17 cellular contexts compared by ENCODE assay signal in genomic region chrX:29488919-29489318, GRCh38.
DNase-seq lines count a peak whose midpoint lies in the region; ATAC-seq and TF ChIP-seq lines count a peak whose summit lies in the region.
"Had no signal": no experiment of that assay in that cellular context is flagged by ENCODE, and none has a peak within 500 bp of the region (broad histone marks: within the 10 kb centered on the region; RNA-seq: fewer than 3 reads in every experiment).

No MANE protein-coding gene starts in this region.

- H3K4me2 ChIP-seq in Karpas-422 (ENCODE audit: low read depth, low read length, poor library complexity, severe bottlenecking), result no peak overlapping the region
- H3K4me2 ChIP-seq: PC-9 had no signal

- peak overlapping the region; percentile 58 for H3K27ac Mint-ChIP-seq in dendritic cell treated with granulocyte-macrophage colony-stimulating factor and Interleukin-4, amounts not matched to agents 40 ng/mL and 50 ng/mL, for 4 days
- H3K27ac Mint-ChIP-seq: memory B cell, T-helper 17 cell had no signal

- no peak overlapping the region for H2AFZ ChIP-seq in Karpas-422 (ENCODE audit: low read length)
- H2AFZ ChIP-seq: PC-9 had no signal

- H3K9me3 ChIP-seq in Karpas-422 (ENCODE audit: low read length) (peaks cover 10% of the 10 kb centered on the region; the same call in 1 of the 2 replicates), gastrocnemius medialis (no peaks in the 10 kb centered on the region)

- H3K4me1 Mint-ChIP-seq in dendritic cell treated with granulocyte-macrophage colony-stimulating factor and Interleukin-4, amounts not matched to agents 40 ng/mL and 50 ng/mL, for 4 days (ENCODE audit: low read depth), result peaks cover 23% of the 10 kb centered on the region
- H3K4me1 Mint-ChIP-seq: memory B cell, T-helper 17 cell had no signal

- no peaks in the 10 kb centered on the region for H3K36me3 Mint-ChIP-seq in dendritic cell treated with granulocyte-macrophage colony-stimulating factor and Interleukin-4, amounts not matched to agents 40 ng/mL and 50 ng/mL, for 4 days (ENCODE audit: low read depth)
- H3K36me3 Mint-ChIP-seq: memory B cell had no signal

- no peak for DNase-seq in Karpas-422
- no peak for DNase-seq in gastrocnemius medialis
- DNase-seq: activated CD4-positive, alpha-beta T cell treated with anti-CD3 and anti-CD28 coated beads for 48 hours; dorsolateral prefrontal cortex; NCI-H2171 treated with DMSO at 0.1 percent for 48 hours; occipital lobe; PC-9; T-helper 17 cell had no signal

- H3K27me3 ChIP-seq in Karpas-422 (ENCODE audit: low read length) (no peaks in the 10 kb centered on the region), gastrocnemius medialis (no peaks in the 10 kb centered on the region)

- no peaks in the 10 kb centered on the region for H3K36me3 ChIP-seq in Karpas-422 (ENCODE audit: insufficient read depth, low read length)
- no peaks in the 10 kb centered on the region for H3K36me3 ChIP-seq in gastrocnemius medialis

- no peak for TF ChIP-seq CTCF in gastrocnemius medialis (IDR thresholded peaks at IDR 0.05 in 4 of 5, conservative IDR thresholded peaks at IDR 0.05 in 1 of 5)

- no peaks in the 10 kb centered on the region for H3K9me3 Mint-ChIP-seq in dendritic cell treated with granulocyte-macrophage colony-stimulating factor and Interleukin-4, amounts not matched to agents 40 ng/mL and 50 ng/mL, for 4 days

- H3K27me3 Mint-ChIP-seq in dendritic cell treated with granulocyte-macrophage colony-stimulating factor and Interleukin-4, amounts not matched to agents 40 ng/mL and 50 ng/mL, for 4 days, result no peaks in the 10 kb centered on the region
- H3K27me3 Mint-ChIP-seq: memory B cell, T-helper 17 cell had no signal

- H3K27ac ChIP-seq in Karpas-422 (ENCODE audit: low read length) (no peak overlapping the region), gastrocnemius medialis (no peak overlapping the region)
- H3K27ac ChIP-seq: C4-2B, PC-9, skin epidermis had no signal

- H3K4me1 ChIP-seq in Karpas-422 (ENCODE audit: low read length) (no peaks in the 10 kb centered on the region), gastrocnemius medialis (no peaks in the 10 kb centered on the region)

- ATAC-seq in GM18517 (IDR thresholded peaks at IDR 0.05; ENCODE audit: unreplicated experiment) (peak; percentile 58), GM21717 (IDR thresholded peaks at IDR 0.05; ENCODE audit: unreplicated experiment) (peak; percentile 35), HG03520 (IDR thresholded peaks at IDR 0.05; ENCODE audit: unreplicated experiment) (peak; percentile 43), GM19452 (IDR thresholded peaks at IDR 0.05; ENCODE audit: unreplicated experiment) (no peak), gastrocnemius medialis (no peak)
- ATAC-seq: HCT116, T-helper 17 cell had no signal

- no peak for TF ChIP-seq POLR2A in gastrocnemius medialis (IDR thresholded peaks at IDR 0.05)

- H3K9me2 ChIP-seq in Karpas-422 (replicated peaks; ENCODE audit: insufficient read depth, low read length), result no peaks in the 10 kb centered on the region

- no peaks in the 10 kb centered on the region for H4K20me1 ChIP-seq in Karpas-422 (ENCODE audit: insufficient read depth, low read depth, low read length)

- no peak overlapping the region for H3K4me3 ChIP-seq in Karpas-422 (ENCODE audit: low read length)
- H3K4me3 ChIP-seq in gastrocnemius medialis, result no peak overlapping the region
- H3K4me3 ChIP-seq: dorsolateral prefrontal cortex, PC-9, skin epidermis had no signal

- H3K4me3 Mint-ChIP-seq in dendritic cell treated with granulocyte-macrophage colony-stimulating factor and Interleukin-4, amounts not matched to agents 40 ng/mL and 50 ng/mL, for 4 days, result no peak overlapping the region
- H3K4me3 Mint-ChIP-seq: memory B cell, T-helper 17 cell had no signal

- no peaks in the 10 kb centered on the region for H3K79me2 ChIP-seq in Karpas-422 (ENCODE audit: low read length)

- H3K9ac ChIP-seq in Karpas-422 (ENCODE audit: low read length), result no peak overlapping the region

- intact Hi-C loops in dendritic cell treated with granulocyte-macrophage colony-stimulating factor and Interleukin-4, amounts not matched to agents 40 ng/mL and 50 ng/mL, for 4 days (cut with micrococcal nuclease), result no loop called here
- intact Hi-C loops in gastrocnemius medialis (cut with DNase I; ENCODE audit: low total_unique reads), result no loop called here

- in situ Hi-C loops in gastrocnemius medialis (cut with MboI; ENCODE audit: low sequenced_read_pairs in 4 of 4), result loop anchor here in 1 of 4 donors (25.0 kb wide), 1 partner anchor 102 kb away; no protein-coding TSS in a partner anchor

Comparison
In these comparisons a context has a peak if more than half of its experiments do, and no peak if none do; other contexts are left out.
1. ATAC-seq: peak in GM18517 (single experiment), GM21717 (single experiment) and HG03520 (single experiment); none in GM19452 (single experiment) and gastrocnemius medialis (0 of 2).